8 cellular contexts compared by ENCODE assay signal in the genomic region with DNA sequence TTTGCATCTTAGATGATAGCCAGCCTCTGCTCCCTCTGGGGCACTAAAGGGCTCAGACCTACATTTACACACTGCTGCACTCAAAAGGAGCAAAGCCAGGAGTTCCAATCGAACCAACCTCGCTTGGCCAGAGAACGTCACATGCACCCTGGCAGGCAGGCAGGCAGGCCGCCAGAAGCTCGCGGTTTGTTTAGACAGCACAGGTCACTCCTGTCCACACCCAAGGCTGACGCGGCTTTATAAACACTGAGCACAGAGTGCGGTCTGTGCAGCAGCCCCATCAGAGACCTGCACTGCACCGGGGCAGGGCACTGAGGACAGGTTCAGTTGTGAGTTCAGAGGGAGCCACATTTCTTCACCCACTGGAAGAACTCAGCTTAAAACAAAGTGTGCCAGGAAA.
DNase-seq lines count a peak whose midpoint lies in the region; ATAC-seq and TF ChIP-seq lines count a peak whose summit lies in the region.

No MANE protein-coding gene starts in this region.

- no peak overlapping the region for H3K4me3 Mint-ChIP-seq in activated T-helper 1 cell treated with anti-CD3 and anti-CD28 coated beads, Interleukin-12 subunit alpha, Interleukin-12 subunit beta, Interleukin-2, Interleukin-4 antibody, amounts not matched to agents 30 ng/mL and 10 ng/mL and 1 ng/mL, durations not matched to agents 14 hours and 24 hours and 36 hours
- no peak overlapping the region for H3K4me3 Mint-ChIP-seq in T-helper 17 cell

- peaks cover 11% of the 10 kb centered on the region for H3K4me1 Mint-ChIP-seq in activated T-helper 1 cell treated with anti-CD3 and anti-CD28 coated beads, Interleukin-12 subunit alpha, Interleukin-12 subunit beta, Interleukin-2, Interleukin-4 antibody, amounts not matched to agents 30 ng/mL and 10 ng/mL and 1 ng/mL, durations not matched to agents 14 hours and 24 hours and 36 hours (ENCODE audit: low read depth)
- peaks cover 4% of the 10 kb centered on the region for H3K4me1 Mint-ChIP-seq in T-helper 17 cell

- H3K4me3 ChIP-seq in MG63 (no peak overlapping the region), left lung (no peak overlapping the region), dorsolateral prefrontal cortex (no peak overlapping the region)

- DNase-seq in ACHN, result peak; percentile 52
- peak; percentile 83 for DNase-seq in MG63
- peak; percentile 43 for DNase-seq in brain pericyte (ENCODE audit: low read depth, low spot score)
- DNase-seq in left lung, result peak; percentile 82 to 86
- DNase-seq in dorsolateral prefrontal cortex, result no peak
- no peak for DNase-seq in G401 (ENCODE audit: low spot score)
- DNase-seq in activated T-helper 1 cell treated with anti-CD3 and anti-CD28 coated beads, Interleukin-12 subunit alpha, Interleukin-12 subunit beta, Interleukin-2, Interleukin-4 antibody, amounts not matched to agents 30 ng/mL and 10 ng/mL and 1 ng/mL, durations not matched to agents 14 hours and 24 hours and 36 hours (ENCODE audit: low spot score), result no peak
- no peak for DNase-seq in T-helper 17 cell

- no peaks in the 10 kb centered on the region for H3K4me1 ChIP-seq in left lung

- H3K27ac Mint-ChIP-seq in activated T-helper 1 cell treated with anti-CD3 and anti-CD28 coated beads, Interleukin-12 subunit alpha, Interleukin-12 subunit beta, Interleukin-2, Interleukin-4 antibody, amounts not matched to agents 30 ng/mL and 10 ng/mL and 1 ng/mL, durations not matched to agents 14 hours and 24 hours and 36 hours, result no peak overlapping the region
- no peak overlapping the region for H3K27ac Mint-ChIP-seq in T-helper 17 cell

- H3K27me3 ChIP-seq in MG63, result no peaks in the 10 kb centered on the region
- no peaks in the 10 kb centered on the region for H3K27me3 ChIP-seq in left lung
- peaks cover 0 to 74% (median 20%) of the 10 kb centered on the region in 45 donors for H3K27me3 ChIP-seq in dorsolateral prefrontal cortex

- H3K36me3 ChIP-seq in MG63 (no peaks in the 10 kb centered on the region), left lung (no peaks in the 10 kb centered on the region)

- peak overlapping the region in 1 of 2 donors; percentile 8 for H3K27ac ChIP-seq in left lung
- no peak overlapping the region for H3K27ac ChIP-seq in dorsolateral prefrontal cortex

- intact Hi-C loops in left lung (cut with DNase I) (no loop called here), dorsolateral prefrontal cortex (cut with DNase I) (no loop called here)
- intact Hi-C loops in activated T-helper 1 cell treated with anti-CD3 and anti-CD28 coated beads, Interleukin-12 subunit alpha, Interleukin-12 subunit beta, Interleukin-2, Interleukin-4 antibody, amounts not matched to agents 30 ng/mL and 10 ng/mL and 1 ng/mL, durations not matched to agents 14 hours and 24 hours and 36 hours (cut with micrococcal nuclease), result no loop called here

- H3K9me3 ChIP-seq in MG63 (no peaks in the 10 kb centered on the region), left lung (no peaks in the 10 kb centered on the region), T-helper 17 cell (ENCODE audit: control insufficient read depth, low read length, poor library complexity, severe bottlenecking) (no peaks in the 10 kb centered on the region)

- in situ Hi-C loops in ACHN (cut with HindIII; ENCODE audit: low pct_ligation_motif_present, low pct_unique_long_range_greater_than_20kb, low sequenced_read_pairs) (no loop called here), G401 (cut with HindIII; ENCODE audit: low sequenced_read_pairs) (no loop called here)

- no peaks in the 10 kb centered on the region for H3K27me3 Mint-ChIP-seq in activated T-helper 1 cell treated with anti-CD3 and anti-CD28 coated beads, Interleukin-12 subunit alpha, Interleukin-12 subunit beta, Interleukin-2, Interleukin-4 antibody, amounts not matched to agents 30 ng/mL and 10 ng/mL and 1 ng/mL, durations not matched to agents 14 hours and 24 hours and 36 hours (ENCODE audit: insufficient read depth)
- no peaks in the 10 kb centered on the region for H3K27me3 Mint-ChIP-seq in T-helper 17 cell

- H3K9me3 Mint-ChIP-seq in activated T-helper 1 cell treated with anti-CD3 and anti-CD28 coated beads, Interleukin-12 subunit alpha, Interleukin-12 subunit beta, Interleukin-2, Interleukin-4 antibody, amounts not matched to agents 30 ng/mL and 10 ng/mL and 1 ng/mL, durations not matched to agents 14 hours and 24 hours and 36 hours, result no peaks in the 10 kb centered on the region

- ATAC-seq in left lung, result peak; percentile 97
- no peak for ATAC-seq in T-helper 17 cell

- H3K36me3 Mint-ChIP-seq in activated T-helper 1 cell treated with anti-CD3 and anti-CD28 coated beads, Interleukin-12 subunit alpha, Interleukin-12 subunit beta, Interleukin-2, Interleukin-4 antibody, amounts not matched to agents 30 ng/mL and 10 ng/mL and 1 ng/mL, durations not matched to agents 14 hours and 24 hours and 36 hours (ENCODE audit: low read depth), result no peaks in the 10 kb centered on the region
- H3K36me3 Mint-ChIP-seq in T-helper 17 cell (ENCODE audit: low read depth), result no peaks in the 10 kb centered on the region

- TF ChIP-seq CTCF in left lung (IDR thresholded peaks at IDR 0.05) (no peak), dorsolateral prefrontal cortex (IDR thresholded peaks at IDR 0.05 in 54 of 56, conservative IDR thresholded peaks at IDR 0.05 in 2 of 56; ENCODE audit: low read depth in 1 of 56, partially characterized antibody in 56 of 56) (no peak)

Comparison
In these comparisons a context has a peak if more than half of its experiments do, and no peak if none do; other contexts are left out.
1. DNase-seq: peak in ACHN (single experiment), MG63 (single experiment), brain pericyte (single experiment) and left lung (2 of 2); none in dorsolateral prefrontal cortex (0 of 10), G401 (single experiment), activated T-helper 1 cell treated with anti-CD3 and anti-CD28 coated beads, Interleukin-12 subunit alpha, Interleukin-12 subunit beta, Interleukin-2, Interleukin-4 antibody, amounts not matched to agents 30 ng/mL and 10 ng/mL and 1 ng/mL, durations not matched to agents 14 hours and 24 hours and 36 hours (single experiment) and T-helper 17 cell (0 of 3).